Comparison of ENCODE assay signal across 6 cellular contexts in the genomic region with DNA sequence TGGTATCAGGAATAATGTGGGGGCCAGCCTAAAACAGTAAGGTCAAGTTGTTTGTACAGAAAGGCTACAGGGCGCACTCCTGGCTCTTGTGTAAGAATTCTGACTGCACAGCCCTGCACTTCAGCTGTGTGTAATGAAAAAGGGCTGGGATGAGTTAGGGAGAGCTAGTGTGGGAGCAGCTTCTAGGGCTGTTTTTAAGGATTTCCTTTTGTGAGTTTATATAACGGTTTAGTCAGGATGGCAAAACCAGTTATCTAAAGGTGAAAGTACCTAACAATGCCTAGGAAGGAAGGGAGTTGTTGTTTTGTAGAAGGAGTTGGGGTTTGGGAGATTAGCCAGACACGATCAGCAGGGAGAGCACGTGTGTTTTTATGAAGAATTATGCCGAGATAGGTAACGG. TPM values are rescaled to one million over a fixed set of nuclear protein-coding genes. Genes with fewer than 3 reads are reported as not detected.
DNase-seq lines count a peak whose midpoint lies in the region; ATAC-seq and TF ChIP-seq lines count a peak whose summit lies in the region.
"Not testable (repeated sequence)": the region's sequence is repeated elsewhere in the genome, so short reads cannot be mapped to it uniquely, and the experiment has no call there.
"Had no signal": no experiment of that assay in that cellular context is flagged by ENCODE, and none has a peak within 500 bp of the region (broad histone marks: within the 10 kb centered on the region; RNA-seq: fewer than 3 reads in every experiment).

No MANE protein-coding gene starts in this region.

- H3K4me3 ChIP-seq in HUES6 (ENCODE audit: low read depth, low read length) = peak overlapping the region; percentile 21; the same call in 1 of the 2 replicates
- not testable (repeated sequence) for H3K4me3 ChIP-seq in heart right ventricle; right cardiac atrium (ENCODE audit: low read length); gastrocnemius medialis

- not testable (repeated sequence) for H3K36me3 ChIP-seq in HUES6 (ENCODE audit: control insufficient read depth, insufficient read depth, low read length); heart right ventricle; gastrocnemius medialis

- intact Hi-C loops in heart right ventricle (cut with DNase I); left ventricle myocardium superior (cut with micrococcal nuclease); right cardiac atrium (cut with DNase I); gastrocnemius medialis (cut with DNase I; ENCODE audit: low total_unique reads): not testable (repeated sequence)

- peaks cover 18% of the 10 kb centered on the region for H3K9me3 ChIP-seq in HUES6 (ENCODE audit: control insufficient read depth, insufficient read depth, low read depth, low read length)
- H3K9me3 ChIP-seq in heart right ventricle; right cardiac atrium (ENCODE audit: control insufficient read depth, low read length); gastrocnemius medialis: not testable (repeated sequence)

- H3K27ac ChIP-seq in HUES6 (ENCODE audit: low read depth, low read length) = not testable (repeated sequence)
- H3K27ac ChIP-seq in heart right ventricle (peak overlapping the region in 9 of 10 donors; percentile 20 to 83 (median 54)), right cardiac atrium (ENCODE audit: low read length) (peak overlapping the region; percentile 45), gastrocnemius medialis (peak overlapping the region in 3 of 4 donors; percentile 17 to 50 (median 46))

- DNase-seq in heart right ventricle, left ventricle myocardium superior, right cardiac atrium, gastrocnemius medialis: not testable (repeated sequence)

- H3K4me1 ChIP-seq in HUES6 (ENCODE audit: control insufficient read depth, insufficient read depth, low read length) (peaks cover 50% of the 10 kb centered on the region), heart right ventricle (peaks cover 0 to 32% (median 12%) of the 10 kb centered on the region in 9 donors), gastrocnemius medialis (peaks cover 3 to 17% of the 10 kb centered on the region in 2 donors)
- H3K4me1 ChIP-seq in right cardiac atrium (ENCODE audit: control insufficient read depth, insufficient read depth, low read length) = not testable (repeated sequence)

- not testable (repeated sequence) for TF ChIP-seq CTCF in heart right ventricle (IDR thresholded peaks at IDR 0.05); gastrocnemius medialis (IDR thresholded peaks at IDR 0.05 in 4 of 5, conservative IDR thresholded peaks at IDR 0.05 in 1 of 5)

- TF ChIP-seq POLR2A in gastrocnemius medialis (IDR thresholded peaks at IDR 0.05) = not testable (repeated sequence)

- ATAC-seq in heart right ventricle (peak in 5 of 8 donors; percentile 60 to 89 (median 64)), left ventricle myocardium superior (peak; percentile 26), right cardiac atrium (peak in 1 of 2 donors; percentile 63)
- ATAC-seq in gastrocnemius medialis = not testable (repeated sequence)

- 70 to 79% methylated on average over 6 of the region's 6 CpGs for WGBS in heart right ventricle, 2 donors
- 75% methylated on average over 6 of the region's 6 CpGs for WGBS in right cardiac atrium

- in situ Hi-C loops in gastrocnemius medialis (cut with MboI; ENCODE audit: low sequenced_read_pairs in 4 of 4) = not testable (repeated sequence)

- not testable (repeated sequence) for H3K27me3 ChIP-seq in HUES6 (ENCODE audit: control insufficient read depth, insufficient read depth, low read length); heart right ventricle; right cardiac atrium (ENCODE audit: control insufficient read depth, insufficient read depth); gastrocnemius medialis

- peak overlapping the region; percentile 82 for H3K9ac ChIP-seq in HUES6 (ENCODE audit: low read length)

RNA-seq across cellular contexts. Expression of gene ALPK2, which starts 14.7 kb away (rescaled TPM):
- total RNA-seq in heart right ventricle (100 to 1,000 TPM; 166 to 271 (median 216) TPM), left ventricle myocardium superior (257 TPM), right cardiac atrium (100 to 1,000 TPM; 145 to 271 (median 232) TPM), gastrocnemius medialis (10 to 100 TPM; 46.6 to 81.5 (median 58.4) TPM)
- polyA plus RNA-seq in heart right ventricle (10 to 100 TPM in 1 of 2 donors, 1 to 10 TPM in 1; 7.8 to 39.5 TPM), right cardiac atrium (48.0 TPM)
- polyA plus RNA-seq: CD4-positive, CD25-positive, alpha-beta regulatory T cell had no signal

RNA-seq across cellular contexts. Expression of gene MALT1, which starts 27.7 kb away (rescaled TPM):
- 10 to 100 TPM in 7 of 10 donors, 1 to 10 TPM in 3; 8.1 to 20.0 (median 10.6) TPM for total RNA-seq in heart right ventricle
- 10 to 100 TPM in 1 of 2 donors, 1 to 10 TPM in 1; 4.4 to 11.3 TPM for polyA plus RNA-seq in heart right ventricle
- total RNA-seq in left ventricle myocardium superior = 11.8 TPM
- total RNA-seq in right cardiac atrium = 10 to 100 TPM in 1 of 4 donors, 1 to 10 TPM in 3; 8.0 to 11.1 (median 9.7) TPM
- polyA plus RNA-seq in right cardiac atrium = 4.7 TPM
- 10 to 100 TPM in 3 of 4 donors, 1 to 10 TPM in 1; 9.9 to 24.8 (median 12.9) TPM for total RNA-seq in gastrocnemius medialis
